ENCODE assay signal across 3 cellular contexts in the genomic region with DNA sequence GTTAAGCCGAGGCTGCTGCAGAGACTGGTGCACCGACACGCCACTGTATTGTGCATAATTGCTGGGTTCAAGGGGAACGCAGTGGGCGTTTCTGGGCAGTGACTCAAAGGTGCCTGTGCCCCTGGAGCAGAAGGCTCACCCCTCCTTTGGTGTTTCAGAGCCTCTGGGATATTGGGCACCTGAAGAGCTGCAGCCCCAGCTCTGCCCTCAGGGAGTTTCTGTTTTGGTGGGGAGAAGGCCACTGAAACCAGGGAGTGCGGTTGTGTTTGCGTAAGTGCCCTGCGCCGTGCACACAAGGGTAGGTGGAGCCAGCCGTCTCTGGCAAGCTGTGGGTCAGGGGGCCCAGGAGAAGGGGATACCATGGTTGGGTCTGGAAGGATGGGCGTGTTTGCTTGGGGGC. TPM values are rescaled to one million over a fixed set of nuclear protein-coding genes. Genes with fewer than 3 reads are reported as not detected.
"Had no signal": no experiment of that assay in that cellular context is flagged by ENCODE, and none has a peak within 500 bp of the region (broad histone marks: within the 10 kb centered on the region; RNA-seq: fewer than 3 reads in every experiment).

No MANE protein-coding gene starts in this region.

RNA-seq across cellular contexts. Expression of gene UPK3B, which starts 34.1 kb away (rescaled TPM):
- total RNA-seq: epithelial cell of proximal tubule had no signal
- polyA plus RNA-seq: naive thymus-derived CD8-positive, alpha-beta T cell had no signal

RNA-seq across cellular contexts. Expression of gene ZP3, which starts 51.5 kb away (rescaled TPM):
- total RNA-seq: left ventricle myocardium inferior had no signal
